9 cellular contexts compared by ENCODE assay signal in the genomic region with DNA sequence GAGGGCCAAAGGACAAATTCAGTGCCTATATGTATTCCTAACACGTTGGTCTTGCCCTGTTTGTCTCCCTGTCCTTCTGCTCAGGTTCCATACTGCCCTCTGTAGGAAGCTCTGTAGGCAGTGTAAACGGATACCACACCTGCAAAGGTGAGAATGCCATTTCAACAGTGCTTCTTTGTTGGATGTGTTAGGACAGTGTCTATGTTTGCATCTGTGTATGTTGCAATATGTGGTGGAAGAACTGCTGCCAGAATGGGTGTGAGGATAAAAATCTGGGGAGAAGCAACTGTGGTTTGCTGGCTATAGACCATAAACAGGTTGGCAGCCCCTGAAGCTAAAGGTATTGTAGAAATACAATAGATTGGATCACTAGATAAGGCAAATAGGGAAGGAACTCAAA.
DNase-seq lines count a peak whose midpoint lies in the region; ATAC-seq, FAIRE-seq and TF ChIP-seq lines count a peak whose summit lies in the region.
"Had no signal": no experiment of that assay in that cellular context is flagged by ENCODE, and none has a peak within 500 bp of the region (broad histone marks: within the 10 kb centered on the region; RNA-seq: fewer than 3 reads in every experiment).

No MANE protein-coding gene starts in this region.

- TF ChIP-seq CTCF in IMR-90 (conservative IDR thresholded peaks at IDR 0.05; ENCODE audit: low read depth, low read length) (no peak), WTC11 (IDR thresholded peaks at IDR 0.05) (no peak), HepG2 (CRISPR knock-in tag; IDR thresholded peaks at IDR 0.05) (peak; percentile 93)

- no peaks in the 10 kb centered on the region for H3K79me2 ChIP-seq in HepG2 (ENCODE audit: insufficient read depth, low read length)

- DNase-seq in DMS53 treated with DMSO at 0.1 percent for 48 hours (lab: John Stamatoyannopoulos, UW; ENCODE audit: unreplicated experiment) = peak; percentile 61
- DNase-seq in IMR-90 = no peak
- peak; percentile 26 for DNase-seq in WTC11 (ENCODE audit: low spot score)
- peak; percentile 89 for DNase-seq in HepG2 (ENCODE audit: low spot score)
- no peak for DNase-seq in A172 (ENCODE audit: low spot score)
- no peak for DNase-seq in central memory CD4-positive, alpha-beta T cell
- DNase-seq in activated CD8-positive, alpha-beta memory T cell treated with anti-CD3 and anti-CD28 coated beads, Interleukin-2, amount 10 ng/mL, durations not matched to agents 7 days and 5 days = no peak

- dilution Hi-C loops in IMR-90 (cut with HindIII; ENCODE audit: low sequenced_read_pairs, unreplicated experiment) = no loop called here

- no peak overlapping the region for H3K4ac ChIP-seq in IMR-90 (ENCODE audit: low read depth, low read length)

- H3K23ac ChIP-seq in IMR-90 (ENCODE audit: low read depth, low read length) = no peak overlapping the region

- intact Hi-C loops in IMR-90 (cut with micrococcal nuclease) (loop anchor here (5.0 kb wide), 1 partner anchor 34 kb away; no protein-coding TSS in a partner anchor), HepG2 (cut with micrococcal nuclease; ENCODE audit: unreplicated experiment) (loop anchor here (1.0 kb wide), 1 partner anchor 33 kb away; no protein-coding TSS in a partner anchor)

- CTCF ChIA-PET in IMR-90 (lab: Yijun Ruan, JAX) = interaction anchor here (1.3 kb wide), 3 partner anchors 11 to 32 kb away, joined by 3 to 5 read pairs (median 3); no protein-coding TSS in a partner anchor
- CTCF ChIA-PET in WTC11 (lab: Charles Lee) = interaction anchor here (0.6 to 2.2 kb wide), 34 partner anchors 9 to 304 kb away, joined by 3 to 23 read pairs (median 4); partner anchors contain the start of gene PABPC4
- CTCF ChIA-PET in HepG2 (lab: Yijun Ruan, JAX; ENCODE audit: low intra/inter-chr PET ratio, low total read pairs) = interaction anchor here (1.0 to 1.1 kb wide), 2 partner anchors 9 to 33 kb away, joined by 4 to 5 read pairs; no protein-coding TSS in a partner anchor
- CTCF ChIA-PET in activated CD8-positive, alpha-beta memory T cell treated with anti-CD3 and anti-CD28 coated beads, Interleukin-2, amount 10 ng/mL, durations not matched to agents 7 days and 5 days (lab: Charles Lee) = interaction anchor here (0.8 to 1.0 kb wide), 3 partner anchors 88 to 194 kb away, joined by 3 read pairs; no protein-coding TSS in a partner anchor

- peak overlapping the region; percentile 46 for H2BK5ac ChIP-seq in IMR-90 (ENCODE audit: low read depth, low read length, poor library complexity, severe bottlenecking)

- H2AFZ ChIP-seq in IMR-90 (replicated peaks; ENCODE audit: low read length, poor library complexity) = no peak overlapping the region
- no peak overlapping the region for H2AFZ ChIP-seq in HepG2 (ENCODE audit: low read length)

- H3K4me1 Mint-ChIP-seq in WTC11 = no peaks in the 10 kb centered on the region
- H3K4me1 Mint-ChIP-seq in activated CD8-positive, alpha-beta memory T cell treated with anti-CD3 and anti-CD28 coated beads, Interleukin-2, amount 10 ng/mL, durations not matched to agents 7 days and 5 days = no peaks in the 10 kb centered on the region

- no peak overlapping the region for H2BK20ac ChIP-seq in IMR-90 (ENCODE audit: low read depth, low read length)

- no peak overlapping the region for H2BK120ac ChIP-seq in IMR-90 (ENCODE audit: low read depth, low read length)

- H3K9ac ChIP-seq in IMR-90 (ENCODE audit: low read depth, low read length) = no peak overlapping the region
- no peak overlapping the region for H3K9ac ChIP-seq in HepG2 (ENCODE audit: insufficient read depth, low read depth, low read length)

- H3K4me3 ChIP-seq in IMR-90 (ENCODE audit: insufficient read depth, low read depth, low read length) = no peak overlapping the region
- H3K4me3 ChIP-seq in HepG2 (replicated peaks in 1 of 3; ENCODE audit: insufficient read depth in 1 of 3, low read depth in 2 of 3, low read length in 3 of 3) = no peak overlapping the region
- H3K4me3 ChIP-seq: HAP-1 had no signal

- H3K4me2 ChIP-seq in IMR-90 (ENCODE audit: low read depth, low read length) (no peak overlapping the region), HepG2 (ENCODE audit: low read depth, low read length) (no peak overlapping the region)

- H3K36me3 Mint-ChIP-seq in WTC11 = peaks cover 44% of the 10 kb centered on the region
- H3K36me3 Mint-ChIP-seq in activated CD8-positive, alpha-beta memory T cell treated with anti-CD3 and anti-CD28 coated beads, Interleukin-2, amount 10 ng/mL, durations not matched to agents 7 days and 5 days = peaks cover 42% of the 10 kb centered on the region

- no CpG with 5 or more reads among the region's 2 CpGs for WGBS in IMR-90 (ENCODE audit: extremely low coverage in 2 of 2, insufficient read length in 1 of 2), 2 experiments
- 3% methylated on average over 2 of the region's 2 CpGs for WGBS in HepG2 (ENCODE audit: low lambda C conversion rate)

- H3K27ac ChIP-seq in IMR-90 (ENCODE audit: insufficient read depth, low read length) = no peak overlapping the region
- no peak overlapping the region for H3K27ac ChIP-seq in HepG2 (ENCODE audit: extremely low read length, insufficient read depth, low read length)

- peak; percentile 98 for FAIRE-seq in HepG2 (lab: Jason Lieb, UNC)

- H3K27me3 Mint-ChIP-seq in WTC11 (ENCODE audit: low read depth) = no peaks in the 10 kb centered on the region
- H3K27me3 Mint-ChIP-seq in activated CD8-positive, alpha-beta memory T cell treated with anti-CD3 and anti-CD28 coated beads, Interleukin-2, amount 10 ng/mL, durations not matched to agents 7 days and 5 days = no peaks in the 10 kb centered on the region

- H4K20me1 ChIP-seq in IMR-90 (ENCODE audit: insufficient read depth, low read length) (no peaks in the 10 kb centered on the region), HepG2 (ENCODE audit: insufficient read depth, low read length) (no peaks in the 10 kb centered on the region)

- no peak overlapping the region for H3K56ac ChIP-seq in IMR-90 (ENCODE audit: extremely low read depth, insufficient read depth, low read length)

- H3K9me3 ChIP-seq in IMR-90 (ENCODE audit: control insufficient read depth, insufficient read depth, low read length) (no peaks in the 10 kb centered on the region), HepG2 (ENCODE audit: low read length) (no peaks in the 10 kb centered on the region)
- H3K9me3 ChIP-seq: HAP-1 had no signal

- in situ Hi-C loops in IMR-90 (cut with MboI; ENCODE audit: low sequenced_read_pairs) = no loop called here
- in situ Hi-C loops in HepG2 (cut with HindIII; ENCODE audit: extremely low pct_ligation_motif_present, low pct_unique_long_range_greater_than_20kb) = no loop called here

- POLR2A ChIA-PET in IMR-90 (lab: Charles Lee; ENCODE audit: unreplicated experiment) = no interaction called here
- POLR2A ChIA-PET in WTC11 (lab: Charles Lee) = interaction anchor here (0.5 to 0.8 kb wide), 2 partner anchors 32 to 158 kb away, joined by 3 to 4 read pairs; no protein-coding TSS in a partner anchor
- POLR2A ChIA-PET in HepG2 (lab: Yijun Ruan, JAX) = interaction anchor here (0.9 to 1.3 kb wide), 3 partner anchors 13 to 32 kb away, joined by 3 to 9 read pairs (median 4); no protein-coding TSS in a partner anchor

- TF ChIP-seq POLR2A in IMR-90 (IDR thresholded peaks at IDR 0.05; ENCODE audit: low read depth, low read length) = no peak
- TF ChIP-seq POLR2A in HepG2 (IDR thresholded peaks at IDR 0.05; ENCODE audit: insufficient read depth in 1 of 2, low read depth in 2 of 2, low read length in 2 of 2) = no peak

- ATAC-seq in IMR-90 (ENCODE audit: low read depth) (no peak), WTC11 (peak; percentile 97), HepG2 (peak; percentile 99), HG02840 (IDR thresholded peaks at IDR 0.05; ENCODE audit: low FRiP score, unreplicated experiment) (no peak)
- ATAC-seq in activated CD8-positive, alpha-beta memory T cell treated with anti-CD3 and anti-CD28 coated beads, Interleukin-2, amount 10 ng/mL, durations not matched to agents 7 days and 5 days = no peak

- no peak overlapping the region for H3K4me3 Mint-ChIP-seq in WTC11
- H3K4me3 Mint-ChIP-seq in activated CD8-positive, alpha-beta memory T cell treated with anti-CD3 and anti-CD28 coated beads, Interleukin-2, amount 10 ng/mL, durations not matched to agents 7 days and 5 days = no peak overlapping the region

- H3K27ac Mint-ChIP-seq in WTC11 = no peak overlapping the region
- H3K27ac Mint-ChIP-seq in activated CD8-positive, alpha-beta memory T cell treated with anti-CD3 and anti-CD28 coated beads, Interleukin-2, amount 10 ng/mL, durations not matched to agents 7 days and 5 days = no peak overlapping the region

- H3K79me1 ChIP-seq in IMR-90 (ENCODE audit: low read depth in 1 of 2, low read length in 2 of 2) = peaks cover 9 to 20% of the 10 kb centered on the region in 2 experiments

- no peak for TF ChIP-seq RAD21 in IMR-90 (IDR thresholded peaks at IDR 0.05; ENCODE audit: low read length)
- peak; percentile 42; the same call in 1 of the 2 replicates for TF ChIP-seq RAD21 in HepG2 (CRISPR knock-in tag; IDR thresholded peaks at IDR 0.05)

- H4K8ac ChIP-seq in IMR-90 (ENCODE audit: low read depth in 2 of 2, low read length in 2 of 2) = no peak overlapping the region

- H3K27me3 ChIP-seq in IMR-90 (ENCODE audit: control insufficient read depth, insufficient read depth, low read length) (no peaks in the 10 kb centered on the region), HepG2 (ENCODE audit: control insufficient read depth in 1 of 2, insufficient read depth in 2 of 2, low read length in 2 of 2) (no peaks in the 10 kb centered on the region)

- H3K9me1 ChIP-seq in IMR-90 (ENCODE audit: insufficient read depth, low read length) = peaks cover 7% of the 10 kb centered on the region

- no peak overlapping the region for H4K91ac ChIP-seq in IMR-90 (ENCODE audit: insufficient read depth, low read depth, low read length)

- no peak overlapping the region for H2AK5ac ChIP-seq in IMR-90 (ENCODE audit: low read depth, low read length)

- no peak overlapping the region for H2BK15ac ChIP-seq in IMR-90 (ENCODE audit: low read depth, low read length)

- TF ChIP-seq EP300 in HepG2 (IDR thresholded peaks at IDR 0.05; ENCODE audit: low read depth in 2 of 2, low read length in 2 of 2) = peak in 1 of 2 experiments; percentile 42; a peak in 1 of 4 replicates
- no peak for TF ChIP-seq EP300 in HepG2 (CRISPR knock-in tag; IDR thresholded peaks at IDR 0.05; ENCODE audit: borderline replicate concordance)

- H3K18ac ChIP-seq in IMR-90 (ENCODE audit: low read depth, low read length) = no peak overlapping the region

- H3K4me1 ChIP-seq in IMR-90 (ENCODE audit: control insufficient read depth, insufficient read depth, low read length) (0 out of 2 replicates have a peak, but pooled peaks cover 2% of the 10 kb centered on the region), HepG2 (ENCODE audit: insufficient read depth, low read length) (peaks cover 11% of the 10 kb centered on the region)
- H3K4me1 ChIP-seq: HAP-1 had no signal

- no peak overlapping the region for H3K14ac ChIP-seq in IMR-90 (replicated peaks; ENCODE audit: low read depth, low read length)

- BruUV-seq in IMR-90 (replicated peaks; lab: Mats Ljungman, UMichigan) = no TSS peak
- BruUV-seq in HepG2 (replicated peaks; lab: Mats Ljungman, UMichigan) = no TSS peak

- H3K36me3 ChIP-seq in IMR-90 (ENCODE audit: control insufficient read depth, insufficient read depth, low read length) (peaks cover 29% of the 10 kb centered on the region), HepG2 (replicated peaks in 1 of 2; ENCODE audit: control insufficient read depth in 1 of 2, insufficient read depth in 2 of 2, low read length in 2 of 2) (peaks cover 15 to 25% of the 10 kb centered on the region in 2 experiments)
- H3K36me3 ChIP-seq: HAP-1 had no signal

- no peak overlapping the region for H4K5ac ChIP-seq in IMR-90 (ENCODE audit: low read depth, low read length)

- H2AK9ac ChIP-seq in IMR-90 (replicated peaks; ENCODE audit: low read depth, low read length, poor library complexity) = no peak overlapping the region

- H3K9me3 Mint-ChIP-seq in WTC11 = no peaks in the 10 kb centered on the region
- no peaks in the 10 kb centered on the region for H3K9me3 Mint-ChIP-seq in activated CD8-positive, alpha-beta memory T cell treated with anti-CD3 and anti-CD28 coated beads, Interleukin-2, amount 10 ng/mL, durations not matched to agents 7 days and 5 days (ENCODE audit: low read depth)

Comparison
In these comparisons a context has a peak if more than half of its experiments do, and no peak if none do; other contexts are left out.
1. DNase-seq: peak in DMS53 treated with DMSO at 0.1 percent for 48 hours (single experiment), WTC11 (single experiment) and HepG2 (single experiment); none in IMR-90 (single experiment), A172 (single experiment), central memory CD4-positive, alpha-beta T cell (single experiment) and activated CD8-positive, alpha-beta memory T cell treated with anti-CD3 and anti-CD28 coated beads, Interleukin-2, amount 10 ng/mL, durations not matched to agents 7 days and 5 days (single experiment).
2. ATAC-seq: peak in WTC11 (single experiment) and HepG2 (single experiment); none in IMR-90 (single experiment), HG02840 (single experiment) and activated CD8-positive, alpha-beta memory T cell treated with anti-CD3 and anti-CD28 coated beads, Interleukin-2, amount 10 ng/mL, durations not matched to agents 7 days and 5 days (single experiment).